In the genomic region with DNA sequence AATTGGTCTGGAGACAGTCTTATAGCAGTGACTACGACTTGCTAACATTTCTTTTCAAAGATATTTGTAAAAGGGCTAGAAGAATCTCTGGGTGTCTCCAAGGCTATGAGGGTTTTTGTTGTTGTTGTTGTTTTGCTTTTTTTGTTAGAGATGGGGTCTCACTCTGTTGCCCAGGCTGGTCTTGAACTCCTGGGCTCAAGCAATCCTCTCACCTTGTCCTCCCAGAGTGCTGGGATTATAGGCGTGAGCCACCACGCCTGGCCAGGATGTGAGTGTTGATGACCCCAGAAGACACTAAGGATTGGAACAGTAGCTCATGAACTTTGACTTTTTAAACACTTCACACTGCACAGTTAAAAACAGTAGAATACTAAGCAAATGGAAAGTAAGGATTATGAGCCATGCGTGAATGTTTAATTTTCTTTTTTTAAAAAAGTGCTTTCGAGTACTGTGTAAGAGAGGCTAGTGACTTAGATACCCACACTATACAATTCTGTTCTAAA, we compare ENCODE assay signal across 21 cellular contexts.
DNase-seq lines count a peak whose midpoint lies in the region; ATAC-seq and TF ChIP-seq lines count a peak whose summit lies in the region.
"Had no signal": no experiment of that assay in that cellular context is flagged by ENCODE, and none has a peak within 500 bp of the region (broad histone marks: within the 10 kb centered on the region; RNA-seq: fewer than 3 reads in every experiment).

No MANE protein-coding gene starts in this region.

- TF ChIP-seq CTCF in WTC11 (IDR thresholded peaks at IDR 0.05): no peak
- no peak for TF ChIP-seq CTCF in left lung (IDR thresholded peaks at IDR 0.05)

- no peaks in the 10 kb centered on the region for H3K36me3 Mint-ChIP-seq in WTC11
- H3K36me3 Mint-ChIP-seq in stimulated activated naive B cell treated with anti-CD40 and anti-IgM and Interleukin-4, amounts not matched to agents 10 μg/mL and 1 μg/mL and 100 μg/mL, for 72 hours: peaks cover 2 to 13% of the 10 kb centered on the region in 2 donors

- H3K27me3 Mint-ChIP-seq in WTC11 (ENCODE audit: low read depth): no peaks in the 10 kb centered on the region
- H3K27me3 Mint-ChIP-seq in stimulated activated naive B cell treated with anti-CD40 and anti-IgM and Interleukin-4, amounts not matched to agents 10 μg/mL and 1 μg/mL and 100 μg/mL, for 72 hours: no peaks in the 10 kb centered on the region
- H3K27me3 Mint-ChIP-seq: CD4-positive, alpha-beta T cell had no signal

- H3K4me1 Mint-ChIP-seq in WTC11: peaks cover 87% of the 10 kb centered on the region
- H3K4me1 Mint-ChIP-seq in stimulated activated naive B cell treated with anti-CD40 and anti-IgM and Interleukin-4, amounts not matched to agents 10 μg/mL and 1 μg/mL and 100 μg/mL, for 72 hours: peaks cover 13 to 45% of the 10 kb centered on the region in 2 donors

- no peaks in the 10 kb centered on the region for H3K27me3 ChIP-seq in left lung

- no peaks in the 10 kb centered on the region for H3K36me3 ChIP-seq in left lung

- H3K9me3 Mint-ChIP-seq in WTC11: no peaks in the 10 kb centered on the region
- H3K9me3 Mint-ChIP-seq in stimulated activated naive B cell treated with anti-CD40 and anti-IgM and Interleukin-4, amounts not matched to agents 10 μg/mL and 1 μg/mL and 100 μg/mL, for 72 hours: no peaks in the 10 kb centered on the region
- H3K9me3 Mint-ChIP-seq: CD4-positive, alpha-beta T cell had no signal

- H3K4me3 Mint-ChIP-seq in WTC11: no peak overlapping the region
- H3K4me3 Mint-ChIP-seq in stimulated activated naive B cell treated with anti-CD40 and anti-IgM and Interleukin-4, amounts not matched to agents 10 μg/mL and 1 μg/mL and 100 μg/mL, for 72 hours: no peak overlapping the region
- H3K4me3 Mint-ChIP-seq: CD4-positive, alpha-beta T cell had no signal

- no peak for DNase-seq in left ventricle myocardium superior
- DNase-seq in cardiac septum (ENCODE audit: low spot score): no peak
- DNase-seq in WTC11 (ENCODE audit: low spot score): no peak
- no peak for DNase-seq in left lung
- no peak for DNase-seq in stimulated activated naive B cell treated with anti-CD40 and anti-IgM and Interleukin-4, amounts not matched to agents 10 μg/mL and 1 μg/mL and 100 μg/mL, for 72 hours
- no peak for DNase-seq in kidney glomerular epithelial cell (lab: John Stamatoyannopoulos, UW)
- DNase-seq: 8988T; Caco-2; CD4-positive, alpha-beta T cell; DMS153; IMR-90; Karpas-422; NCI-H1417 treated with DMSO at 0.1 percent for 48 hours; NCI-H187 treated with DMSO at 0.1 percent for 48 hours; NCI-H345; NCI-H524 treated with DMSO at 0.1 percent for 48 hours; RPMI8226; SHP77 treated with DMSO at 0.1 percent for 48 hours had no signal

- H3K9me3 ChIP-seq in left lung: no peaks in the 10 kb centered on the region
- H3K9me3 ChIP-seq: Caco-2 had no signal

- H3K4me3 ChIP-seq in left lung: no peak overlapping the region

- ATAC-seq in left ventricle myocardium superior: peak; percentile 6
- no peak for ATAC-seq in WTC11
- no peak for ATAC-seq in left lung
- ATAC-seq in stimulated activated naive B cell treated with anti-CD40 and anti-IgM and Interleukin-4, amounts not matched to agents 10 μg/mL and 1 μg/mL and 100 μg/mL, for 72 hours (replicated peaks): no peak
- no peak for ATAC-seq in GM18870 (IDR thresholded peaks at IDR 0.05; ENCODE audit: unreplicated experiment)
- no peak for ATAC-seq in GM21390 (IDR thresholded peaks at IDR 0.05; ENCODE audit: unreplicated experiment)
- ATAC-seq: PC-3 had no signal

- H3K27ac ChIP-seq in left lung: peak overlapping the region; percentile 2 to 10

- CTCF ChIA-PET in WTC11 (lab: Charles Lee): no interaction called here

- H3K4me1 ChIP-seq in left lung: peaks cover 0 to 22% of the 10 kb centered on the region in 2 donors

- POLR2A ChIA-PET in WTC11 (lab: Charles Lee): no interaction called here

- intact Hi-C loops in left ventricle myocardium superior (cut with micrococcal nuclease) (no loop called here), cardiac septum (cut with DNase I) (no loop called here), left lung (cut with DNase I) (no loop called here)

- peak overlapping the region; percentile 88 for H3K27ac Mint-ChIP-seq in WTC11
- peak overlapping the region; percentile 25 for H3K27ac Mint-ChIP-seq in stimulated activated naive B cell treated with anti-CD40 and anti-IgM and Interleukin-4, amounts not matched to agents 10 μg/mL and 1 μg/mL and 100 μg/mL, for 72 hours
- H3K27ac Mint-ChIP-seq: CD4-positive, alpha-beta T cell had no signal

TF ChIP-seq in WTC11, 78 proteins besides CTCF, POLR2A, EP300 and RAD21:
- no peak for TF ChIP-seq KAT7 (CRISPR knock-in tag; IDR thresholded peaks at IDR 0.05; ENCODE audit: borderline replicate concordance)
- TF ChIP-seq ZNF121 (CRISPR knock-in tag; IDR thresholded peaks at IDR 0.05): peak; percentile 91
TF ChIP-seq in WTC11: peak in this region for 1.
